1 cellular context compared by ENCODE assay signal in the genomic region with DNA sequence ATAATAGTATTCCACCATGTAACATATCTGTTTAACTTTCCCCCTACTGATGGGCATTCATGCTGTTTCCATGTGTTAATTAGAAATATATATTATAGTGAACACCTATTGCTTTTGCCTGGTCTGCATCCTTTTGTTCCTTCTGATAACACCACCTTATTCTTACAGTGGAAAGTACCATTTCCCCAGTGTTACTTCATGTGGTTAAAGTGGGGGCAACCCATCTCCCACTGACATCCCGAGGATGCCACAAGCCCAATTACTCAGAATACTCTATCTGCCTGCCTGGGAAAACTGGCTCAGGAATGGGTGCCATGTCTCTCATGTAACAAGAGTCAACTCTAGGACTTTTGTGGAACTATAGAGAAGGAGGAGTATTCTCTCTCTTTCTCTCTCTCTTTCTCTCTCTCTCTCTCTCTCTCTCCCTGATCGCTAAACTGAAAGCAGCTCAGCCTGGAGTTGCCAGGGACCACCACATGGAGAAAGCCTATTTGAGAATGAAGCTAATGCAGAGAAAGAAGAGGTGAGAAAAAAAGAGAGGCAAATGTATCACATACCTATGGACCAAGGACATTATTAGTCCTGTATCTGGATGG.
TF ChIP-seq lines count a peak whose summit lies in the region.

No MANE protein-coding gene starts in this region.

TF ChIP-seq in GM12878, 131 proteins besides CTCF, POLR2A, EP300 and RAD21 (continued from another document):
- TF ChIP-seq, protein P1, sequence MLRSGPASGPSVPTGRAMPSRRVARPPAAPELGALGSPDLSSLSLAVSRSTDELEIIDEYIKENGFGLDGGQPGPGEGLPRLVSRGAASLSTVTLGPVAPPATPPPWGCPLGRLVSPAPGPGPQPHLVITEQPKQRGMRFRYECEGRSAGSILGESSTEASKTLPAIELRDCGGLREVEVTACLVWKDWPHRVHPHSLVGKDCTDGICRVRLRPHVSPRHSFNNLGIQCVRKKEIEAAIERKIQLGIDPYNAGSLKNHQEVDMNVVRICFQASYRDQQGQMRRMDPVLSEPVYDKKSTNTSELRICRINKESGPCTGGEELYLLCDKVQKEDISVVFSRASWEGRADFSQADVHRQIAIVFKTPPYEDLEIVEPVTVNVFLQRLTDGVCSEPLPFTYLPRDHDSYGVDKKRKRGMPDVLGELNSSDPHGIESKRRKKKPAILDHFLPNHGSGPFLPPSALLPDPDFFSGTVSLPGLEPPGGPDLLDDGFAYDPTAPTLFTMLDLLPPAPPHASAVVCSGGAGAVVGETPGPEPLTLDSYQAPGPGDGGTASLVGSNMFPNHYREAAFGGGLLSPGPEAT (IDR thresholded peaks at IDR 0.05; ENCODE audit: low read depth) = peak; percentile 57; the same call in 1 of the 2 replicates
TF ChIP-seq in GM12878: peak in this region for 4.
